9 cellular contexts compared by ENCODE assay signal in the genomic region with DNA sequence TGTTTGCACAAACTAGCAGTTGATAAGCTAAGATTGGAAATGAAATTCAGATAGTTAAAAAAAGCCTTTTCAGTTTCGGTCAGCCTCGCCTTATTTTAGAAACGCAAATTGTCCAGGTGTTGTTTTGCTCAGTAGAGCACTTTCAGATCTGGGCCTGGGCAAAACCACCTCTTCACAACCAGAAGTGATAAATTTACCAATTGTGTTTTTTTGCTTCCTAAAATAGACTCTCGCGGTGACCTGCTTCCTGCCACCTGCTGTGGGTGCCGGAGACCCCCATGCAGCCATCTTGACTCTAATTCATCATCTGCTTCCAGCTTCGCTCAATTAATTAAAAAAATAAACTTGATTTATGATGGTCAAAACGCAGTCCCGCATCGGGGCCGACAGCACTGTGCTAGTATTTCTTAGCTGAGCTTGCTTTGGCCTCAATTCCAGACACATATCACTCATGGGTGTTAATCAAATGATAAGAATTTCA.
DNase-seq lines count a peak whose midpoint lies in the region; ATAC-seq and TF ChIP-seq lines count a peak whose summit lies in the region.
"Had no signal": no experiment of that assay in that cellular context is flagged by ENCODE, and none has a peak within 500 bp of the region (broad histone marks: within the 10 kb centered on the region; RNA-seq: fewer than 3 reads in every experiment).

No MANE protein-coding gene starts in this region.

- CTCF ChIA-PET in activated CD8-positive, alpha-beta memory T cell treated with anti-CD3 and anti-CD28 coated beads, Interleukin-2, amount 10 ng/mL, durations not matched to agents 7 days and 5 days (lab: Charles Lee), result no interaction called here

- no peak for TF ChIP-seq CTCF in upper lobe of right lung (IDR thresholded peaks at IDR 0.05)

- ATAC-seq in left cardiac atrium (no peak), Right ventricle myocardium superior (ENCODE audit: poor library complexity) (no peak), HG03045 (IDR thresholded peaks at IDR 0.05; ENCODE audit: unreplicated experiment) (peak; percentile 37), upper lobe of right lung (no peak)
- no peak for ATAC-seq in activated CD8-positive, alpha-beta memory T cell treated with anti-CD3 and anti-CD28 coated beads, Interleukin-2, amount 10 ng/mL, durations not matched to agents 7 days and 5 days

- peak overlapping the region; percentile 95 for H3K27ac Mint-ChIP-seq in activated CD8-positive, alpha-beta memory T cell treated with anti-CD3 and anti-CD28 coated beads, Interleukin-2, amount 10 ng/mL, durations not matched to agents 7 days and 5 days

- peaks cover 2% of the 10 kb centered on the region for H3K27me3 Mint-ChIP-seq in activated CD8-positive, alpha-beta memory T cell treated with anti-CD3 and anti-CD28 coated beads, Interleukin-2, amount 10 ng/mL, durations not matched to agents 7 days and 5 days

- WGBS in thymus, result 6% methylated on average over 11 of the region's 11 CpGs

- H3K4me3 ChIP-seq in thymus (ENCODE audit: low read length) (peak overlapping the region; percentile 19), upper lobe of right lung (no peak overlapping the region), H7 (ENCODE audit: insufficient read depth, low read depth, low read length) (no peak overlapping the region)

- H3K4me3 Mint-ChIP-seq in activated CD8-positive, alpha-beta memory T cell treated with anti-CD3 and anti-CD28 coated beads, Interleukin-2, amount 10 ng/mL, durations not matched to agents 7 days and 5 days, result peak overlapping the region; percentile 56

- H3K9me3 ChIP-seq in thymus (ENCODE audit: control insufficient read depth), result no peaks in the 10 kb centered on the region
- H3K9me3 ChIP-seq in upper lobe of right lung, result no peaks in the 10 kb centered on the region

- H3K27ac ChIP-seq in thymus (ENCODE audit: low read depth), result peak overlapping the region; percentile 1
- no peak overlapping the region for H3K27ac ChIP-seq in upper lobe of right lung

- H3K4me1 ChIP-seq in thymus (ENCODE audit: control insufficient read depth, insufficient read depth, low read length) (peaks cover 39% of the 10 kb centered on the region), upper lobe of right lung (no peaks in the 10 kb centered on the region)

- H3K9me3 Mint-ChIP-seq in activated CD8-positive, alpha-beta memory T cell treated with anti-CD3 and anti-CD28 coated beads, Interleukin-2, amount 10 ng/mL, durations not matched to agents 7 days and 5 days (ENCODE audit: low read depth), result no peaks in the 10 kb centered on the region

- H3K4me1 Mint-ChIP-seq in activated CD8-positive, alpha-beta memory T cell treated with anti-CD3 and anti-CD28 coated beads, Interleukin-2, amount 10 ng/mL, durations not matched to agents 7 days and 5 days, result peaks cover 57% of the 10 kb centered on the region

- H3K36me3 ChIP-seq in thymus (ENCODE audit: control insufficient read depth, insufficient read depth), result no peaks in the 10 kb centered on the region
- H3K36me3 ChIP-seq in upper lobe of right lung, result no peaks in the 10 kb centered on the region
- H3K36me3 ChIP-seq in H7 (replicated peaks; ENCODE audit: control insufficient read depth, insufficient read depth, low read length), result no peaks in the 10 kb centered on the region

- H3K27me3 ChIP-seq in thymus (ENCODE audit: control insufficient read depth, insufficient read depth) (peaks cover 8% of the 10 kb centered on the region), upper lobe of right lung (peaks cover 19% of the 10 kb centered on the region), H7 (ENCODE audit: control insufficient read depth, insufficient read depth, low read length) (no peaks in the 10 kb centered on the region)

- intact Hi-C loops in left cardiac atrium (cut with DNase I), result no loop called here
- intact Hi-C loops in Right ventricle myocardium superior (cut with DNase I), result no loop called here
- intact Hi-C loops in upper lobe of right lung (cut with DNase I), result no loop called here

- no peaks in the 10 kb centered on the region for H3K36me3 Mint-ChIP-seq in activated CD8-positive, alpha-beta memory T cell treated with anti-CD3 and anti-CD28 coated beads, Interleukin-2, amount 10 ng/mL, durations not matched to agents 7 days and 5 days

- DNase-seq in left cardiac atrium (peak; percentile 15), Right ventricle myocardium superior (no peak), NCI-H345 (lab: John Stamatoyannopoulos, UW) (no peak), upper lobe of right lung (no peak), H7 (no peak)
- peak; percentile 79 for DNase-seq in activated CD8-positive, alpha-beta memory T cell treated with anti-CD3 and anti-CD28 coated beads, Interleukin-2, amount 10 ng/mL, durations not matched to agents 7 days and 5 days
- DNase-seq: DMS53 had no signal

Comparison
In these comparisons a context has a peak if more than half of its experiments do, and no peak if none do; other contexts are left out.
1. DNase-seq: peak in left cardiac atrium (single experiment) and activated CD8-positive, alpha-beta memory T cell treated with anti-CD3 and anti-CD28 coated beads, Interleukin-2, amount 10 ng/mL, durations not matched to agents 7 days and 5 days (single experiment); none in Right ventricle myocardium superior (single experiment), NCI-H345 (single experiment), upper lobe of right lung (single experiment) and H7 (single experiment).